Comparison of ENCODE assay signal across 19 cellular contexts in genomic region chr12:88310666-88311065, GRCh38.
DNase-seq lines count a peak whose midpoint lies in the region; ATAC-seq and TF ChIP-seq lines count a peak whose summit lies in the region.
"Had no signal": no experiment of that assay in that cellular context is flagged by ENCODE, and none has a peak within 500 bp of the region (broad histone marks: within the 10 kb centered on the region; RNA-seq: fewer than 3 reads in every experiment).

No MANE protein-coding gene starts in this region.

- peak overlapping the region; percentile 62 to 89 for H3K18ac ChIP-seq in mesenchymal stem cell (ENCODE audit: low read depth in 1 of 2, low read length in 2 of 2)

- peak overlapping the region; percentile 6 to 75 for H3K4ac ChIP-seq in mesenchymal stem cell (ENCODE audit: low read depth in 1 of 2, low read length in 2 of 2)

- DNase-seq in heart right ventricle (no peak), Right ventricle myocardium inferior (ENCODE audit: missing footprints) (no peak), choroid plexus epithelial cell (ENCODE audit: low read depth) (peak; percentile 49), mesenchymal stem cell (no peak), COR-L47 (lab: John Stamatoyannopoulos, UW) (no peak), BE2C (no peak)
- no peak for DNase-seq in activated naive CD4-positive, alpha-beta T cell treated with Interleukin-2 at 50 U/mL for 16 hours
- DNase-seq: activated B cell treated with CpG ODN at 0.5 μM for 24 hours; activated CD4-positive, alpha-beta memory T cell treated with anti-CD3 and anti-CD28 coated beads for 36 hours; cortex of kidney; erythroblast; NCI-H146; NCI-H748 treated with DMSO at 0.1 percent for 48 hours; SHP77 treated with DMSO at 0.1 percent for 48 hours; stimulated activated CD4-positive, alpha-beta T cell treated with anti-CD3 and anti-CD28 coated beads, Interleukin-2, amount 100 ng/mL, for 48 hours; T-helper 17 cell had no signal

- H3K36me3 ChIP-seq in heart right ventricle (no peaks in the 10 kb centered on the region), mesenchymal stem cell (ENCODE audit: control insufficient read depth in 1 of 2, insufficient read depth in 2 of 2, low read depth in 1 of 2, low read length in 2 of 2) (no peaks in the 10 kb centered on the region), BE2C (no peaks in the 10 kb centered on the region)
- H3K36me3 ChIP-seq: MG63 had no signal

- H3K23ac ChIP-seq in mesenchymal stem cell (ENCODE audit: low read length in 2 of 2), result no peak overlapping the region

- H3K27me3 ChIP-seq in heart right ventricle, result no peaks in the 10 kb centered on the region
- H3K27me3 ChIP-seq in mesenchymal stem cell (ENCODE audit: control insufficient read depth in 1 of 2, insufficient read depth in 1 of 2, low read length in 2 of 2), result no peaks in the 10 kb centered on the region
- H3K27me3 ChIP-seq in BE2C, result no peaks in the 10 kb centered on the region
- H3K27me3 ChIP-seq: MG63 had no signal

- peak overlapping the region in 7 of 10 donors; percentile 22 to 70 (median 48) for H3K27ac ChIP-seq in heart right ventricle
- H3K27ac ChIP-seq in mesenchymal stem cell (ENCODE audit: low read length, poor library complexity, severe bottlenecking), result peak overlapping the region; percentile 3
- H3K27ac ChIP-seq: HL-60 had no signal

- no peak overlapping the region for H3K4me2 ChIP-seq in mesenchymal stem cell (ENCODE audit: low read length, poor library complexity, severe bottlenecking)

- peak overlapping the region; percentile 80 for H4K91ac ChIP-seq in mesenchymal stem cell (ENCODE audit: low read length)

- H3K9me3 ChIP-seq in heart right ventricle (no peaks in the 10 kb centered on the region), mesenchymal stem cell (ENCODE audit: control insufficient read depth, low read length) (no peaks in the 10 kb centered on the region), BE2C (no peaks in the 10 kb centered on the region)
- H3K9me3 ChIP-seq: MG63 had no signal

- no peak for TF ChIP-seq CTCF in heart right ventricle (IDR thresholded peaks at IDR 0.05)
- TF ChIP-seq CTCF in choroid plexus epithelial cell (conservative IDR thresholded peaks at IDR 0.05; ENCODE audit: low read depth, low read length), result no peak
- TF ChIP-seq CTCF in BE2C (IDR thresholded peaks at IDR 0.05; ENCODE audit: low read depth, low read length), result no peak

- no peak overlapping the region for H3K4me3 ChIP-seq in heart right ventricle
- H3K4me3 ChIP-seq in choroid plexus epithelial cell (ENCODE audit: low read depth, low read length), result no peak overlapping the region
- no peak overlapping the region for H3K4me3 ChIP-seq in mesenchymal stem cell (ENCODE audit: insufficient read depth in 1 of 2, low read depth in 1 of 2, low read length in 2 of 2)
- no peak overlapping the region for H3K4me3 ChIP-seq in BE2C (ENCODE audit: low read depth, low read length)
- H3K4me3 ChIP-seq: MG63 had no signal

- 79 to 86% methylated on average over 6 of the region's 6 CpGs for WGBS in heart right ventricle, 2 donors
- 97% methylated on average over 5 of the region's 6 CpGs for WGBS in mesenchymal stem cell

- intact Hi-C loops in heart right ventricle (cut with DNase I), result loop anchor here in 1 of 10 donors (5.0 kb wide), 1 partner anchor 107 kb away; no protein-coding TSS in a partner anchor
- intact Hi-C loops in Right ventricle myocardium inferior (cut with DNase I), result no loop called here

- no peak overlapping the region for H2BK15ac ChIP-seq in mesenchymal stem cell (ENCODE audit: low read depth, poor library complexity, severe bottlenecking)

- H3K4me1 ChIP-seq in heart right ventricle (peaks cover 0 to 44% (median 5%) of the 10 kb centered on the region in 9 donors), mesenchymal stem cell (ENCODE audit: control insufficient read depth, insufficient read depth, low read depth, low read length) (peaks cover 3% of the 10 kb centered on the region), BE2C (no peaks in the 10 kb centered on the region)

- no peak overlapping the region for H2BK5ac ChIP-seq in mesenchymal stem cell (ENCODE audit: low read depth, low read length, poor library complexity, severe bottlenecking)

- no peak overlapping the region for H2AK5ac ChIP-seq in mesenchymal stem cell (ENCODE audit: low read length, severe bottlenecking)

- ATAC-seq in heart right ventricle, result peak in 2 of 8 donors; percentile 35 to 41
- ATAC-seq in Right ventricle myocardium inferior, result no peak
- ATAC-seq in GM19397 (IDR thresholded peaks at IDR 0.05; ENCODE audit: unreplicated experiment), result no peak
- ATAC-seq: T-helper 17 cell had no signal

- H2BK120ac ChIP-seq in mesenchymal stem cell (ENCODE audit: low read depth, low read length), result peak overlapping the region; percentile 5

- H3K79me1 ChIP-seq in mesenchymal stem cell (replicated peaks; ENCODE audit: low read length, poor library complexity, severe bottlenecking), result no peaks in the 10 kb centered on the region

- no peak overlapping the region for H2AFZ ChIP-seq in mesenchymal stem cell (ENCODE audit: low read depth, low read length)

- H3K9ac ChIP-seq in mesenchymal stem cell (ENCODE audit: low read length), result no peak overlapping the region

- no peak overlapping the region for H4K8ac ChIP-seq in mesenchymal stem cell (ENCODE audit: low read length)

- H2BK12ac ChIP-seq in mesenchymal stem cell (ENCODE audit: low read length in 2 of 2), result peak overlapping the region; percentile 75 to 98

- H3K14ac ChIP-seq in mesenchymal stem cell (ENCODE audit: low read length in 2 of 2), result peak overlapping the region in 1 of 2 experiments; percentile 6
